9 cellular contexts compared by ENCODE assay signal in genomic region chr22:44697423-44698179, GRCh38. TPM values are rescaled to one million over a fixed set of nuclear protein-coding genes. Genes with fewer than 3 reads are reported as not detected.
DNase-seq lines count a peak whose midpoint lies in the region; ATAC-seq, FAIRE-seq and TF ChIP-seq lines count a peak whose summit lies in the region.
"Had no signal": no experiment of that assay in that cellular context is flagged by ENCODE, and none has a peak within 500 bp of the region (broad histone marks: within the 10 kb centered on the region; RNA-seq: fewer than 3 reads in every experiment).

No MANE protein-coding gene starts in this region.

- DNase-seq in GM04504 (ENCODE audit: low read depth) (peak; percentile 57), M059J (ENCODE audit: low read depth) (peak; percentile 34), brain microvascular endothelial cell (peak; percentile 57), kidney (no peak)
- DNase-seq in stimulated activated CD4-positive, alpha-beta T cell treated with anti-CD3 and anti-CD28 coated beads, Interleukin-1b, Interleukin-23, amount 100 ng/mL, for 4 hours (ENCODE audit: low read depth in 2 of 2) = peak; percentile 86 to 87

- H3K4me1 ChIP-seq in kidney (ENCODE audit: control insufficient read depth in 1 of 2, insufficient read depth in 1 of 2, low read depth in 1 of 2, low read length in 2 of 2) = peaks cover 7% of the 10 kb centered on the region in 2 donors

- ATAC-seq in GM19395 (IDR thresholded peaks at IDR 0.05; ENCODE audit: unreplicated experiment) (no peak), GM18861 (IDR thresholded peaks at IDR 0.05; ENCODE audit: unreplicated experiment) (no peak)

- in situ Hi-C loops in brain microvascular endothelial cell (cut with HindIII; ENCODE audit: low pct_ligation_motif_present, low sequenced_read_pairs) = no loop called here

- H3K27ac ChIP-seq in brain microvascular endothelial cell = no peak overlapping the region
- no peak overlapping the region for H3K27ac ChIP-seq in kidney (ENCODE audit: low read depth in 2 of 2, low read length in 2 of 2)

- no peak overlapping the region for H3K9ac ChIP-seq in kidney (ENCODE audit: low read length in 2 of 2)

- H3K36me3 ChIP-seq in brain microvascular endothelial cell (replicated peaks) = no peaks in the 10 kb centered on the region
- H3K36me3 ChIP-seq in kidney (ENCODE audit: control insufficient read depth in 1 of 2, insufficient read depth in 2 of 2, low read length in 2 of 2) = no peaks in the 10 kb centered on the region

- intact Hi-C loops in kidney (cut with DNase I) = no loop called here

- no peak overlapping the region for H3K4me3 ChIP-seq in WI38 (ENCODE audit: low read depth, low read length)
- H3K4me3 ChIP-seq in brain microvascular endothelial cell (ENCODE audit: low read depth, low read length) = no peak overlapping the region
- H3K4me3 ChIP-seq in kidney (ENCODE audit: low read length in 2 of 2) = no peak overlapping the region

- TF ChIP-seq CTCF in WI38 (IDR thresholded peaks at IDR 0.05; ENCODE audit: low read depth, low read length) = peak; percentile 96
- TF ChIP-seq CTCF in brain microvascular endothelial cell (IDR thresholded peaks at IDR 0.05; ENCODE audit: low read depth, low read length, missing control alignments) = peak; percentile 97
- peak; percentile 89 for TF ChIP-seq CTCF in kidney (IDR thresholded peaks at IDR 0.05; ENCODE audit: borderline replicate concordance, extremely low read depth, insufficient read depth)

- no peaks in the 10 kb centered on the region for H3K9me3 ChIP-seq in kidney (ENCODE audit: control insufficient read depth in 1 of 2, low read length in 2 of 2)

- H3K27me3 ChIP-seq in brain microvascular endothelial cell (replicated peaks) = no peaks in the 10 kb centered on the region

- FAIRE-seq in kidney (lab: Jason Lieb, UNC) = no peak
- FAIRE-seq: endometrium had no signal

RNA-seq across cellular contexts. Expression of gene PRR5, which starts 4.4 kb away (rescaled TPM):
- total RNA-seq in M059J (2014; rRNA removed; shearing (Covaris generic)) = not detected in 2 replicates
- 24.0 TPM for total RNA-seq in kidney
- 46.0 TPM for polyA plus RNA-seq in kidney (ENCODE audit: insufficient read depth, low read depth, low replicate concordance)

RNA-seq across cellular contexts. Expression of gene ARHGAP8, which starts 54.8 kb away (rescaled TPM):
- not detected in 2 replicates for total RNA-seq in M059J (2014; rRNA removed; shearing (Covaris generic))
- total RNA-seq in kidney = 35.7 TPM
- polyA plus RNA-seq in kidney (ENCODE audit: insufficient read depth, low read depth, low replicate concordance) = 30.2 TPM

Comparison
In these comparisons a context has a peak if more than half of its experiments do, and no peak if none do; other contexts are left out.
1. RNA of gene PRR5, which starts 4.4 kb away (total RNA-seq): 24.0 TPM in kidney (single experiment); not detected in M059J; every median in the first group is over 10 times any median in the second.
2. RNA of gene ARHGAP8, which starts 54.8 kb away (total RNA-seq): 35.7 TPM in kidney (single experiment); not detected in M059J; every median in the first group is over 10 times any median in the second.
3. Peak in every context shown above with its lines, with median percentiles within 50 percentile points of each other: CTCF ChIP-seq.